In the genomic region with DNA sequence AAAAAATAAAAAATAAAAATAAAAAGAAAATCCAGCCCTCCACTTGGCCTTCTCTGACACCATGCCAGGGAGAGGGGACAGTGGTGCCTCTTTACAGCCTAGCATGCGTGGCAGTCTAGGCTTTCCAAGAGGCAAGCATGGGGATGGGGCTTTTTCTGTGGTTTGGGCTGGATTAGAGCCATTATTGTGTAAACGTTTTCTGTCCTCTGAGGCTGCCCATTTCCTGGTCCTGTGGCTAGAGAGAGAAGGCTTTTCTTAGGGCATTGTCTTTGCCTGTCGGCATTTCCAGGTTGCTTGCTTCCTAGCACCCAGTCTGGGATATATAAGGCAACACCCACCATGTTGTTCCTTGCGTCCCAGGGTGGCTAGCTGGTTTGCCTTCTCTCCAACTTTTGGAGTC, we compare ENCODE assay signal across 29 cellular contexts. TPM values are rescaled to one million over a fixed set of nuclear protein-coding genes. Genes with fewer than 3 reads are reported as not detected.
DNase-seq lines count a peak whose midpoint lies in the region; ATAC-seq and TF ChIP-seq lines count a peak whose summit lies in the region.
"Had no signal": no experiment of that assay in that cellular context is flagged by ENCODE, and none has a peak within 500 bp of the region (broad histone marks: within the 10 kb centered on the region; RNA-seq: fewer than 3 reads in every experiment).

No MANE protein-coding gene starts in this region.

- dilution Hi-C loops in mammary epithelial cell (cut with HindIII; ENCODE audit: low sequenced_read_pairs) = no loop called here

- peaks cover 18% of the 10 kb centered on the region for H3K4me1 Mint-ChIP-seq in MCF 10A (ENCODE audit: insufficient read depth, unreplicated experiment)

- H3K36me3 Mint-ChIP-seq in MCF 10A (ENCODE audit: insufficient read depth, unreplicated experiment) = no peaks in the 10 kb centered on the region

- no peaks in the 10 kb centered on the region for H3K27me3 Mint-ChIP-seq in MCF 10A (ENCODE audit: insufficient read depth, unreplicated experiment)

- TF ChIP-seq POLR2A in NB4 (IDR thresholded peaks at IDR 0.05; ENCODE audit: extremely low read depth, insufficient read length) (no peak), spleen (IDR thresholded peaks at IDR 0.05) (no peak), prostate gland (IDR thresholded peaks at IDR 0.05) (no peak)

- H3K36me3 ChIP-seq in mammary epithelial cell (ENCODE audit: insufficient read depth, low read length) = no peaks in the 10 kb centered on the region
- no peaks in the 10 kb centered on the region for H3K36me3 ChIP-seq in spleen
- no peaks in the 10 kb centered on the region for H3K36me3 ChIP-seq in colonic mucosa
- H3K36me3 ChIP-seq in prostate gland = no peaks in the 10 kb centered on the region
- H3K36me3 ChIP-seq: pancreas, WERI-Rb-1 had no signal

- 58% methylated on average over 4 of the region's 4 CpGs for WGBS in mammary epithelial cell (ENCODE audit: low coverage, missing lambda C conversion rate)
- 29 to 52% (median 41%) methylated on average over 4 of the region's 4 CpGs for WGBS in spleen, 5 donors
- whole genome bisulfite sequencing in prostate gland = 34% methylated on average over 4 of the region's 4 CpGs

- in situ Hi-C loops in mammary epithelial cell (cut with MboI; ENCODE audit: low sequenced_read_pairs in 2 of 2) = loop anchor here (10.0 kb wide), 3 partner anchors 161 to 391 kb away; a partner anchor contains a TSS

- no peaks in the 10 kb centered on the region for H3K9me3 ChIP-seq in mammary epithelial cell (replicated peaks; ENCODE audit: insufficient read depth, low read length)
- no peaks in the 10 kb centered on the region for H3K9me3 ChIP-seq in spleen
- H3K9me3 ChIP-seq in colonic mucosa = no peaks in the 10 kb centered on the region
- H3K9me3 ChIP-seq in prostate gland = no peaks in the 10 kb centered on the region
- H3K9me3 ChIP-seq: A549, pancreas had no signal

- H3K4me3 ChIP-seq in mammary epithelial cell (replicated peaks in 1 of 3; ENCODE audit: insufficient read depth in 1 of 3, low read depth in 2 of 3, low read length in 3 of 3) = no peak overlapping the region
- H3K4me3 ChIP-seq in NB4 (ENCODE audit: low read depth, low read length) = no peak overlapping the region
- no peak overlapping the region for H3K4me3 ChIP-seq in spleen
- no peak overlapping the region for H3K4me3 ChIP-seq in colonic mucosa
- no peak overlapping the region for H3K4me3 ChIP-seq in prostate gland
- H3K4me3 ChIP-seq: A549, GM23248, pancreas had no signal

- intact Hi-C loops in MCF 10A (cut with micrococcal nuclease) = loop anchor here (10.0 kb wide), 1 partner anchor 121 kb away; no protein-coding TSS in a partner anchor
- intact Hi-C loops in mammary epithelial cell (cut with micrococcal nuclease) = no loop called here
- intact Hi-C loops in spleen (cut with DNase I; ENCODE audit: low total_unique reads) = loop anchor here (10.0 kb wide), 1 partner anchor 161 kb away; a partner anchor contains a TSS
- intact Hi-C loops in colonic mucosa (cut with DNase I) = loop anchor here (5.0 kb wide), 2 partner anchors 148 to 388 kb away; no protein-coding TSS in a partner anchor
- intact Hi-C loops in prostate gland (cut with DNase I) = loop anchor here (5.0 to 10.0 kb wide), 2 partner anchors 82 to 121 kb away; a partner anchor contains a TSS

- TF ChIP-seq CTCF in MCF 10A (IDR thresholded peaks at IDR 0.05; ENCODE audit: unreplicated experiment) (no peak), mammary epithelial cell (conservative IDR thresholded peaks at IDR 0.05 in 1 of 2, IDR thresholded peaks at IDR 0.05 in 1 of 2; ENCODE audit: extremely low read depth in 1 of 2, insufficient read depth in 1 of 2, low read depth in 1 of 2, low read length in 2 of 2) (no peak), NB4 (IDR thresholded peaks at IDR 0.05; ENCODE audit: low read depth, low read length) (no peak), spleen (IDR thresholded peaks at IDR 0.05 in 8 of 11, conservative IDR thresholded peaks at IDR 0.05 in 3 of 11) (no peak), colonic mucosa (IDR thresholded peaks at IDR 0.05) (no peak), prostate gland (IDR thresholded peaks at IDR 0.05) (no peak)

- no peak overlapping the region for H3K27ac Mint-ChIP-seq in MCF 10A (ENCODE audit: low read depth, unreplicated experiment)
- H3K27ac Mint-ChIP-seq: activated naive CD4-positive, alpha-beta T cell treated with anti-CD3 and anti-CD28 coated beads, Interleukin-2, amount 10 ng/mL, durations not matched to agents 7 days and 5 days; nephron progenitor cell had no signal

- no peak overlapping the region for H2AFZ ChIP-seq in mammary epithelial cell (ENCODE audit: low read depth, low read length)
- H2AFZ ChIP-seq: GM23248 had no signal

- H3K4me2 ChIP-seq in mammary epithelial cell (ENCODE audit: insufficient read depth, low read depth, low read length) = no peak overlapping the region
- H3K4me2 ChIP-seq: A549 had no signal

- POLR2A ChIA-PET in MCF 10A (lab: Yijun Ruan, JAX) = interaction anchor here (0.6 kb wide), 1 partner anchor 15 kb away, joined by 4 read pairs; no protein-coding TSS in a partner anchor

- H3K9ac ChIP-seq in mammary epithelial cell (ENCODE audit: insufficient read depth, low read length) = no peak overlapping the region
- H3K9ac ChIP-seq in colonic mucosa (ENCODE audit: low read depth in 2 of 2, low read length in 2 of 2) = no peak overlapping the region
- H3K9ac ChIP-seq: GM23248 had no signal

- peak; percentile 6 for DNase-seq in MCF 10A (ENCODE audit: unreplicated experiment)
- no peak for DNase-seq in mammary epithelial cell
- peak; percentile 63 for DNase-seq in NB4 (ENCODE audit: low read depth)
- DNase-seq in dedifferentiated amniotic fluid mesenchymal stem cell (ENCODE audit: extremely low spot score) = peak; percentile 11
- no peak for DNase-seq in spleen
- DNase-seq in colonic mucosa = no peak
- no peak for DNase-seq in prostate gland (ENCODE audit: low spot score)
- DNase-seq: activated naive CD4-positive, alpha-beta T cell treated with anti-CD3 and anti-CD28 coated beads, Interleukin-2, amount 10 ng/mL, durations not matched to agents 7 days and 5 days; DMS79; effector memory CD4-positive, alpha-beta T cell; foreskin fibroblast; GM23248; IMR-90; left cardiac atrium; NCI-H146; NCI-H2107; NCI-H446; NCI-H82; nephron progenitor cell; pancreas; right cardiac atrium; stimulated activated CD4-positive, alpha-beta T cell treated with anti-CD3 and anti-CD28 coated beads, Interleukin-4, amount 100 ng/mL, for 1 hour; T-helper 9 cell; trophoblast cell; WERI-Rb-1 had no signal

- BruUV-seq in MCF 10A (replicated peaks; lab: Mats Ljungman, UMichigan) = no TSS peak
- BruUV-seq in mammary epithelial cell (replicated peaks; lab: Mats Ljungman, UMichigan) = no TSS peak

- no peaks in the 10 kb centered on the region for H4K20me1 ChIP-seq in mammary epithelial cell (ENCODE audit: insufficient read depth, low read length)

- no peak overlapping the region for H3K27ac ChIP-seq in mammary epithelial cell (ENCODE audit: insufficient read depth, low read depth, low read length)
- H3K27ac ChIP-seq in spleen = peak overlapping the region in 6 of 8 donors; percentile 13 to 98 (median 29)
- H3K27ac ChIP-seq in colonic mucosa = no peak overlapping the region
- no peak overlapping the region for H3K27ac ChIP-seq in prostate gland
- H3K27ac ChIP-seq: A549, GM23248, pancreas, WERI-Rb-1 had no signal

- H3K4me3 Mint-ChIP-seq in MCF 10A (ENCODE audit: unreplicated experiment) = no peak overlapping the region
- H3K4me3 Mint-ChIP-seq: activated naive CD4-positive, alpha-beta T cell treated with anti-CD3 and anti-CD28 coated beads, Interleukin-2, amount 10 ng/mL, durations not matched to agents 7 days and 5 days; nephron progenitor cell had no signal

- ATAC-seq in HG03095 (IDR thresholded peaks at IDR 0.05; ENCODE audit: unreplicated experiment) = no peak
- ATAC-seq: A549, esophagus mucosa, left cardiac atrium, pancreas, right cardiac atrium, Right ventricle myocardium inferior had no signal

- H3K27me3 ChIP-seq in mammary epithelial cell (ENCODE audit: insufficient read depth, low read length) (no peaks in the 10 kb centered on the region), spleen (replicated peaks in 1 of 7) (peaks cover 0 to 4% (median 0%) of the 10 kb centered on the region in 7 donors), colonic mucosa (no peaks in the 10 kb centered on the region), prostate gland (replicated peaks; ENCODE audit: insufficient read depth) (no peaks in the 10 kb centered on the region)
- H3K27me3 ChIP-seq: pancreas had no signal

- H3K9me3 Mint-ChIP-seq in MCF 10A (ENCODE audit: unreplicated experiment) = no peaks in the 10 kb centered on the region
- H3K9me3 Mint-ChIP-seq: activated naive CD4-positive, alpha-beta T cell treated with anti-CD3 and anti-CD28 coated beads, Interleukin-2, amount 10 ng/mL, durations not matched to agents 7 days and 5 days had no signal

- CTCF ChIA-PET in MCF 10A (lab: Yijun Ruan, JAX) (no interaction called here), mammary epithelial cell (lab: Charles Lee; ENCODE audit: low non-redundant PET) (no interaction called here)

- peaks cover 22% of the 10 kb centered on the region for H3K79me2 ChIP-seq in mammary epithelial cell (ENCODE audit: insufficient read depth, low read length)

- H3K4me1 ChIP-seq in mammary epithelial cell (ENCODE audit: insufficient read depth, low read length) = peaks cover 12% of the 10 kb centered on the region
- H3K4me1 ChIP-seq in spleen = peaks cover 18 to 63% (median 53%) of the 10 kb centered on the region in 6 donors
- H3K4me1 ChIP-seq in colonic mucosa = peaks cover 4% of the 10 kb centered on the region
- H3K4me1 ChIP-seq in prostate gland (replicated peaks) = no peaks in the 10 kb centered on the region

RNA-seq across cellular contexts. Expression of a gene that starts 2.7 kb away (rescaled TPM):
- total RNA-seq in MCF 10A (2022) = 18.0 and 21.6 TPM in 2 replicates
- total RNA-seq in mammary epithelial cell = 10 to 100 TPM; 27.3 to 29.5 TPM
- 51.3 TPM for polyA plus RNA-seq in mammary epithelial cell
- polyA minus RNA-seq in mammary epithelial cell = 58.2 TPM
- 10 to 100 TPM; 13.3 to 31.3 (median 19.7) TPM for total RNA-seq in spleen
- polyA plus RNA-seq in spleen = 10 to 100 TPM; 13.6 to 18.4 (median 16.7) TPM
- 10 to 100 TPM; 29.4 to 44.0 TPM for total RNA-seq in colonic mucosa
- 10 to 100 TPM; 52.1 to 67.5 TPM for total RNA-seq in prostate gland

Comparison
In these comparisons a context has a peak if more than half of its experiments do, and no peak if none do; other contexts are left out.
1. DNase-seq: peak in MCF 10A (single experiment), NB4 (single experiment) and dedifferentiated amniotic fluid mesenchymal stem cell (single experiment); none in mammary epithelial cell (single experiment), spleen (single experiment), colonic mucosa (single experiment) and prostate gland (single experiment).
2. H3K27ac ChIP-seq: peak in spleen (6 of 8); none in mammary epithelial cell (single experiment), colonic mucosa (single experiment) and prostate gland (0 of 2).